Comparison of ENCODE assay signal across 17 cellular contexts in the genomic region with DNA sequence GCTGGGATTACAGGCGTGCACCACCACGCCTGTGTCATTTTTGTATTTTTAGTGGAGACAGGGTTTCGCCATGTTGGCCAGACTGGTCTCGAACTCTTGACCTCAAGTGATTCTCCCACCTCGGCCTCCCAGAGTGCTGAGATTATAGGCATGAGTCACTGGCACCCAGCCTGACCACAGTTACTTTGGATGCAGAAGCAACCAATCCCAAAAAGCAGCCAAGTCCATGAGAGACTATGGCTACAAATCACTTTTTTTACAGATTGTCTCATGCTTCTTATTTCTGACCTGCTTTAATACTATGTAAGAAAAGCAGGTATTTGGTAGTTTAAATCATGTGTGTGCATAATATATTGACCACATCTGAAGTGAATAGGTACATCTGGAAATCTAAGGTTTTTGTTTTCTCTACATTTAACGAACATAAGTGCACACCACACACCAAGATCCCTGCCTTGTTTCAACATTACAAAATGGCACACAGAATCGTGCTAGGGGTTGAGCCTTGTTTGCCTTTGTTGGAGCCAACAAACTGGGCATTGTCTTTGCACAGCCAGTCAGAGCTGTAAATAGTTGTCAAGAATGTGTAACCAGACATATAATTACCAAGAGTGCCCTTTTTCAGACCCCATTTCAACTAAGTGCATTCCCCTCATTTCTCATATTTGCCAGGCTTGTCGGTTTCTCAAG. TPM values are rescaled to one million over a fixed set of nuclear protein-coding genes. Genes with fewer than 3 reads are reported as not detected.
DNase-seq lines count a peak whose midpoint lies in the region; ATAC-seq and TF ChIP-seq lines count a peak whose summit lies in the region.
"Had no signal": no experiment of that assay in that cellular context is flagged by ENCODE, and none has a peak within 500 bp of the region (broad histone marks: within the 10 kb centered on the region; RNA-seq: fewer than 3 reads in every experiment).

No MANE protein-coding gene starts in this region.

- no peak for TF ChIP-seq RAD21 in IMR-90 (IDR thresholded peaks at IDR 0.05; ENCODE audit: low read length)

- TF ChIP-seq POLR2A in IMR-90 (IDR thresholded peaks at IDR 0.05; ENCODE audit: low read depth, low read length): no peak

- intact Hi-C loops in IMR-90 (cut with micrococcal nuclease): no loop called here
- intact Hi-C loops in mammary epithelial cell (cut with micrococcal nuclease): no loop called here

- CTCF ChIA-PET in IMR-90 (lab: Yijun Ruan, JAX) (no interaction called here), mammary epithelial cell (lab: Charles Lee; ENCODE audit: low non-redundant PET) (no interaction called here)

- no peak overlapping the region for H3K4me3 ChIP-seq in IMR-90 (ENCODE audit: insufficient read depth, low read depth, low read length)
- no peak overlapping the region for H3K4me3 ChIP-seq in mammary epithelial cell (replicated peaks in 1 of 3; ENCODE audit: insufficient read depth in 1 of 3, low read depth in 2 of 3, low read length in 3 of 3)

- DNase-seq in COLO829 (ENCODE audit: low spot score) (peak; percentile 12), IMR-90 (peak; percentile 84), mammary epithelial cell (peak; percentile 37), mesothelial cell of epicardium (ENCODE audit: low spot score in 2 of 2, unreplicated experiment in 2 of 2) (no peak), GM19240 (ENCODE audit: insufficient read length, low spot score) (no peak)
- DNase-seq in T-helper 2 cell treated with Interferon-gamma antibody and Interleukin-4, amounts not matched to agents 5 μg/mL and 100 μg/mL, for 36 hours (ENCODE audit: low spot score): no peak
- DNase-seq: activated CD4-positive, alpha-beta T cell treated with anti-CD3 and anti-CD28 coated beads, Interleukin-2, amount 50 U/mL, for 4 hours; CD4-positive, CD25-positive, alpha-beta regulatory T cell; effector memory CD8-positive, alpha-beta T cell; naive thymus-derived CD4-positive, alpha-beta T cell; NCI-H1436; right cardiac atrium; stimulated activated naive CD4-positive, alpha-beta T cell had no signal

- ATAC-seq in IMR-90 (ENCODE audit: low read depth): peak; percentile 60; the same call in 1 of the 2 replicates
- ATAC-seq in HG03159 (IDR thresholded peaks at IDR 0.05; ENCODE audit: unreplicated experiment): no peak
- ATAC-seq in HG02852 (IDR thresholded peaks at IDR 0.05; ENCODE audit: unreplicated experiment): no peak
- ATAC-seq: effector memory CD8-positive, alpha-beta T cell; naive thymus-derived CD4-positive, alpha-beta T cell; right cardiac atrium had no signal

- H3K79me2 ChIP-seq in mammary epithelial cell (ENCODE audit: insufficient read depth, low read length): no peaks in the 10 kb centered on the region

- no peaks in the 10 kb centered on the region for H3K27me3 Mint-ChIP-seq in mesothelial cell of epicardium (ENCODE audit: low read depth)
- no peaks in the 10 kb centered on the region for H3K27me3 Mint-ChIP-seq in T-helper 2 cell treated with Interferon-gamma antibody and Interleukin-4, amounts not matched to agents 5 μg/mL and 100 μg/mL, for 36 hours (ENCODE audit: low read depth)
- H3K27me3 Mint-ChIP-seq: CD4-positive, CD25-positive, alpha-beta regulatory T cell; naive thymus-derived CD4-positive, alpha-beta T cell had no signal

- no peak overlapping the region for H2BK20ac ChIP-seq in IMR-90 (ENCODE audit: low read depth, low read length)

- H3K27me3 ChIP-seq in IMR-90 (ENCODE audit: control insufficient read depth, insufficient read depth, low read length) (no peaks in the 10 kb centered on the region; the same call in 1 of the 2 replicates), mammary epithelial cell (ENCODE audit: insufficient read depth, low read length) (no peaks in the 10 kb centered on the region)

- H3K4me2 ChIP-seq in IMR-90 (ENCODE audit: low read depth, low read length): no peak overlapping the region
- no peak overlapping the region for H3K4me2 ChIP-seq in mammary epithelial cell (ENCODE audit: insufficient read depth, low read depth, low read length)

- no peak overlapping the region for H2BK5ac ChIP-seq in IMR-90 (ENCODE audit: low read depth, low read length, poor library complexity, severe bottlenecking)

- H3K18ac ChIP-seq in IMR-90 (ENCODE audit: low read depth, low read length): no peak overlapping the region

- no peak overlapping the region; the same call in 1 of the 2 replicates for H3K23ac ChIP-seq in IMR-90 (ENCODE audit: low read depth, low read length)

- in situ Hi-C loops in IMR-90 (cut with MboI; ENCODE audit: low sequenced_read_pairs) (loop anchor here (25.0 kb wide), 1 partner anchor 167 kb away; no protein-coding TSS in a partner anchor), mammary epithelial cell (cut with MboI; ENCODE audit: low sequenced_read_pairs in 2 of 2) (loop anchor here in 1 of 2 donors (25.0 kb wide), 1 partner anchor 92 kb away; no protein-coding TSS in a partner anchor)

- H3K27ac ChIP-seq in IMR-90 (ENCODE audit: insufficient read depth, low read length) (no peak overlapping the region), mammary epithelial cell (ENCODE audit: insufficient read depth, low read depth, low read length) (no peak overlapping the region)

- H3K9ac ChIP-seq in IMR-90 (ENCODE audit: low read depth, low read length) (no peak overlapping the region), mammary epithelial cell (ENCODE audit: insufficient read depth, low read length) (no peak overlapping the region)

- no peak for TF ChIP-seq CTCF in IMR-90 (conservative IDR thresholded peaks at IDR 0.05; ENCODE audit: low read depth, low read length)
- TF ChIP-seq CTCF in mammary epithelial cell (conservative IDR thresholded peaks at IDR 0.05 in 1 of 2, IDR thresholded peaks at IDR 0.05 in 1 of 2; ENCODE audit: extremely low read depth in 1 of 2, insufficient read depth in 1 of 2, low read depth in 1 of 2, low read length in 2 of 2): no peak
- no peak for TF ChIP-seq CTCF in mesothelial cell of epicardium (IDR thresholded peaks at IDR 0.05; ENCODE audit: unreplicated experiment)

- H3K36me3 Mint-ChIP-seq in mesothelial cell of epicardium: no peaks in the 10 kb centered on the region
- peaks cover 3% of the 10 kb centered on the region for H3K36me3 Mint-ChIP-seq in T-helper 2 cell treated with Interferon-gamma antibody and Interleukin-4, amounts not matched to agents 5 μg/mL and 100 μg/mL, for 36 hours (ENCODE audit: low read depth)
- H3K36me3 Mint-ChIP-seq: brain; CD4-positive, CD25-positive, alpha-beta regulatory T cell had no signal

- H3K4ac ChIP-seq in IMR-90 (ENCODE audit: low read depth, low read length): no peak overlapping the region

- no peaks in the 10 kb centered on the region; the same call in 1 of the 2 replicates for H3K4me1 ChIP-seq in IMR-90 (ENCODE audit: control insufficient read depth, insufficient read depth, low read length)
- H3K4me1 ChIP-seq in mammary epithelial cell (ENCODE audit: insufficient read depth, low read length): no peaks in the 10 kb centered on the region

- H3K9me3 Mint-ChIP-seq in mesothelial cell of epicardium: peaks cover 11% of the 10 kb centered on the region
- H3K9me3 Mint-ChIP-seq in T-helper 2 cell treated with Interferon-gamma antibody and Interleukin-4, amounts not matched to agents 5 μg/mL and 100 μg/mL, for 36 hours: peaks cover 11% of the 10 kb centered on the region
- H3K9me3 Mint-ChIP-seq: effector memory CD8-positive, alpha-beta T cell had no signal

- peak overlapping the region; percentile 29 for H3K27ac Mint-ChIP-seq in mesothelial cell of epicardium
- H3K27ac Mint-ChIP-seq in T-helper 2 cell treated with Interferon-gamma antibody and Interleukin-4, amounts not matched to agents 5 μg/mL and 100 μg/mL, for 36 hours: no peak overlapping the region
- H3K27ac Mint-ChIP-seq: activated T-helper 1 cell treated with anti-CD3 and anti-CD28 coated beads, Interleukin-12 subunit alpha, Interleukin-12 subunit beta, Interleukin-2, Interleukin-4 antibody, amounts not matched to agents 30 ng/mL and 10 ng/mL and 1 ng/mL, durations not matched to agents 14 hours and 24 hours and 36 hours; CD4-positive, CD25-positive, alpha-beta regulatory T cell; effector memory CD8-positive, alpha-beta T cell; naive thymus-derived CD4-positive, alpha-beta T cell had no signal

- H2BK120ac ChIP-seq in IMR-90 (ENCODE audit: low read depth, low read length): no peak overlapping the region

- POLR2A ChIA-PET in IMR-90 (lab: Charles Lee; ENCODE audit: unreplicated experiment): no interaction called here

- no peak overlapping the region for H3K56ac ChIP-seq in IMR-90 (ENCODE audit: extremely low read depth, insufficient read depth, low read length)

- no peaks in the 10 kb centered on the region for H3K79me1 ChIP-seq in IMR-90 (ENCODE audit: low read depth in 1 of 2, low read length in 2 of 2)

- H3K9me3 ChIP-seq in IMR-90 (ENCODE audit: control insufficient read depth, insufficient read depth, low read length) (no peaks in the 10 kb centered on the region), mammary epithelial cell (replicated peaks; ENCODE audit: insufficient read depth, low read length) (no peaks in the 10 kb centered on the region)

- dilution Hi-C loops in IMR-90 (cut with HindIII; ENCODE audit: low sequenced_read_pairs, unreplicated experiment) (no loop called here), mammary epithelial cell (cut with HindIII; ENCODE audit: low sequenced_read_pairs) (no loop called here)

- H3K36me3 ChIP-seq in IMR-90 (ENCODE audit: control insufficient read depth, insufficient read depth, low read length) (no peaks in the 10 kb centered on the region), mammary epithelial cell (ENCODE audit: insufficient read depth, low read length) (no peaks in the 10 kb centered on the region)

- BruUV-seq in IMR-90 (replicated peaks; lab: Mats Ljungman, UMichigan): no TSS peak
- no TSS peak for BruUV-seq in mammary epithelial cell (replicated peaks; lab: Mats Ljungman, UMichigan)

- H3K4me1 Mint-ChIP-seq in mesothelial cell of epicardium: peaks cover 12% of the 10 kb centered on the region
- peaks cover 3% of the 10 kb centered on the region for H3K4me1 Mint-ChIP-seq in T-helper 2 cell treated with Interferon-gamma antibody and Interleukin-4, amounts not matched to agents 5 μg/mL and 100 μg/mL, for 36 hours (ENCODE audit: low read depth)

- no peak overlapping the region for H4K91ac ChIP-seq in IMR-90 (ENCODE audit: insufficient read depth, low read depth, low read length)

- H4K20me1 ChIP-seq in IMR-90 (ENCODE audit: insufficient read depth, low read length): no peaks in the 10 kb centered on the region
- H4K20me1 ChIP-seq in mammary epithelial cell (ENCODE audit: insufficient read depth, low read length): no peaks in the 10 kb centered on the region

- H3K4me3 Mint-ChIP-seq in mesothelial cell of epicardium: no peak overlapping the region
- H3K4me3 Mint-ChIP-seq in T-helper 2 cell treated with Interferon-gamma antibody and Interleukin-4, amounts not matched to agents 5 μg/mL and 100 μg/mL, for 36 hours: no peak overlapping the region
- H3K4me3 Mint-ChIP-seq: activated T-helper 1 cell treated with anti-CD3 and anti-CD28 coated beads, Interleukin-12 subunit alpha, Interleukin-12 subunit beta, Interleukin-2, Interleukin-4 antibody, amounts not matched to agents 30 ng/mL and 10 ng/mL and 1 ng/mL, durations not matched to agents 14 hours and 24 hours and 36 hours; brain; CD4-positive, CD25-positive, alpha-beta regulatory T cell; effector memory CD8-positive, alpha-beta T cell; naive thymus-derived CD4-positive, alpha-beta T cell had no signal

- no peak overlapping the region for H4K8ac ChIP-seq in IMR-90 (ENCODE audit: low read depth in 2 of 2, low read length in 2 of 2)

- H2AFZ ChIP-seq in IMR-90 (replicated peaks; ENCODE audit: low read length, poor library complexity) (no peak overlapping the region), mammary epithelial cell (ENCODE audit: low read depth, low read length) (no peak overlapping the region)

- no peak overlapping the region for H2BK15ac ChIP-seq in IMR-90 (ENCODE audit: low read depth, low read length)

- no peak overlapping the region for H4K5ac ChIP-seq in IMR-90 (ENCODE audit: low read depth, low read length)

- no CpG with 5 or more reads among the region's 8 CpGs for WGBS in IMR-90 (ENCODE audit: extremely low coverage in 2 of 2, insufficient read length in 1 of 2), 2 experiments
- 73% methylated on average over 8 of the region's 8 CpGs for WGBS in mammary epithelial cell (ENCODE audit: low coverage, missing lambda C conversion rate)

- H3K9me1 ChIP-seq in IMR-90 (ENCODE audit: insufficient read depth, low read length): no peaks in the 10 kb centered on the region

- no peak overlapping the region for H3K14ac ChIP-seq in IMR-90 (replicated peaks; ENCODE audit: low read depth, low read length)

- no peak overlapping the region for H2AK5ac ChIP-seq in IMR-90 (ENCODE audit: low read depth, low read length)

- no peak overlapping the region for H2AK9ac ChIP-seq in IMR-90 (replicated peaks; ENCODE audit: low read depth, low read length, poor library complexity)

RNA-seq across cellular contexts. Expression of a gene that starts 18.3 kb away (rescaled TPM):
- total RNA-seq in IMR-90 (2012; rRNA removed): 124 and 130 TPM in 2 replicates
- polyA plus RNA-seq in IMR-90 (2012; rRNA removed): 80.8 and 89.4 TPM in 2 replicates
- 39.5 and 39.9 TPM in 2 replicates for polyA plus RNA-seq in IMR-90 (2012; cell fraction: cytosol; rRNA removed)
- polyA plus RNA-seq in IMR-90 (2012; cell fraction: nucleus; rRNA removed; ENCODE audit: low replicate concordance): 90.5 and 219 TPM in 2 replicates
- total RNA-seq in mammary epithelial cell: 100 to 1,000 TPM in 1 of 2 donors, 10 to 100 TPM in 1; 65.2 to 212 TPM
- 119 TPM for polyA plus RNA-seq in mammary epithelial cell
- 294 TPM for polyA minus RNA-seq in mammary epithelial cell
- 170 to 175 TPM (median 174 TPM) in 3 replicates for total RNA-seq in mesothelial cell of epicardium

Comparison
In these comparisons a context has a peak if more than half of its experiments do, and no peak if none do; other contexts are left out.
1. DNase-seq: peak in COLO829 (single experiment), IMR-90 (single experiment) and mammary epithelial cell (single experiment); none in mesothelial cell of epicardium (0 of 2), GM19240 (single experiment) and T-helper 2 cell treated with Interferon-gamma antibody and Interleukin-4, amounts not matched to agents 5 μg/mL and 100 μg/mL, for 36 hours (single experiment).